8 cellular contexts compared by ENCODE assay signal in genomic region chr6:18155864-18156396, GRCh38. TPM values are rescaled to one million over a fixed set of nuclear protein-coding genes. Genes with fewer than 3 reads are reported as not detected.
DNase-seq lines count a peak whose midpoint lies in the region; ATAC-seq and TF ChIP-seq lines count a peak whose summit lies in the region.

No MANE protein-coding gene starts in this region.

- H3K36me3 Mint-ChIP-seq in activated CD8-positive, alpha-beta memory T cell treated with anti-CD3 and anti-CD28 coated beads, Interleukin-2, amount 10 ng/mL, durations not matched to agents 7 days and 5 days = peaks cover 10% of the 10 kb centered on the region
- H3K36me3 Mint-ChIP-seq in stimulated activated naive B cell treated with anti-CD40 and anti-IgM and Interleukin-4, amounts not matched to agents 10 μg/mL and 1 μg/mL and 100 μg/mL, for 72 hours = peaks cover 10 to 26% of the 10 kb centered on the region in 2 donors

- peak; percentile 44 for TF ChIP-seq CTCF in epithelial cell of proximal tubule (conservative IDR thresholded peaks at IDR 0.05; ENCODE audit: low read depth, low read length)

- H3K36me3 ChIP-seq in muscle layer of duodenum (ENCODE audit: control insufficient read depth in 1 of 2, insufficient read depth in 2 of 2, low read length in 2 of 2) = peaks cover 7 to 10% of the 10 kb centered on the region in 2 donors

- no peaks in the 10 kb centered on the region for H3K9me3 Mint-ChIP-seq in activated CD8-positive, alpha-beta memory T cell treated with anti-CD3 and anti-CD28 coated beads, Interleukin-2, amount 10 ng/mL, durations not matched to agents 7 days and 5 days (ENCODE audit: low read depth)
- peaks cover 3 to 5% of the 10 kb centered on the region in 2 donors for H3K9me3 Mint-ChIP-seq in stimulated activated naive B cell treated with anti-CD40 and anti-IgM and Interleukin-4, amounts not matched to agents 10 μg/mL and 1 μg/mL and 100 μg/mL, for 72 hours

- no peaks in the 10 kb centered on the region for H3K27me3 ChIP-seq in muscle layer of duodenum (ENCODE audit: low read depth, low read length)

- H3K27ac ChIP-seq in muscle layer of duodenum (ENCODE audit: low read length) = peak overlapping the region; percentile 67

- peak overlapping the region; percentile 72 for H3K27ac Mint-ChIP-seq in activated CD8-positive, alpha-beta memory T cell treated with anti-CD3 and anti-CD28 coated beads, Interleukin-2, amount 10 ng/mL, durations not matched to agents 7 days and 5 days
- H3K27ac Mint-ChIP-seq in stimulated activated naive B cell treated with anti-CD40 and anti-IgM and Interleukin-4, amounts not matched to agents 10 μg/mL and 1 μg/mL and 100 μg/mL, for 72 hours = peak overlapping the region; percentile 89

- CTCF ChIA-PET in activated CD8-positive, alpha-beta memory T cell treated with anti-CD3 and anti-CD28 coated beads, Interleukin-2, amount 10 ng/mL, durations not matched to agents 7 days and 5 days (lab: Charles Lee) = no interaction called here

- H3K4me1 ChIP-seq in muscle layer of duodenum (ENCODE audit: control insufficient read depth in 1 of 2, insufficient read depth in 2 of 2, low read length in 2 of 2) = peaks cover 3 to 18% of the 10 kb centered on the region in 2 donors

- no peaks in the 10 kb centered on the region for H3K9me3 ChIP-seq in muscle layer of duodenum (ENCODE audit: control insufficient read depth in 1 of 2, low read length in 2 of 2)

- ATAC-seq in GM19455 (IDR thresholded peaks at IDR 0.05; ENCODE audit: unreplicated experiment) (peak; percentile 34), HG03558 (IDR thresholded peaks at IDR 0.05; ENCODE audit: extremely low read depth, unreplicated experiment) (peak; percentile 15)
- peak; percentile 2 for ATAC-seq in activated CD8-positive, alpha-beta memory T cell treated with anti-CD3 and anti-CD28 coated beads, Interleukin-2, amount 10 ng/mL, durations not matched to agents 7 days and 5 days
- ATAC-seq in stimulated activated naive B cell treated with anti-CD40 and anti-IgM and Interleukin-4, amounts not matched to agents 10 μg/mL and 1 μg/mL and 100 μg/mL, for 72 hours (replicated peaks) = peak; percentile 56 to 63

- H3K4me3 ChIP-seq in epithelial cell of proximal tubule (ENCODE audit: low read depth, low read length) (peak overlapping the region; percentile 97), muscle layer of duodenum (ENCODE audit: low read depth in 1 of 2, low read length in 2 of 2) (peak overlapping the region; percentile 86 to 97)

- peak overlapping the region; percentile 93 for H3K4me3 Mint-ChIP-seq in activated CD8-positive, alpha-beta memory T cell treated with anti-CD3 and anti-CD28 coated beads, Interleukin-2, amount 10 ng/mL, durations not matched to agents 7 days and 5 days
- H3K4me3 Mint-ChIP-seq in stimulated activated naive B cell treated with anti-CD40 and anti-IgM and Interleukin-4, amounts not matched to agents 10 μg/mL and 1 μg/mL and 100 μg/mL, for 72 hours = peak overlapping the region; percentile 95 to 100

- H3K4me1 Mint-ChIP-seq in activated CD8-positive, alpha-beta memory T cell treated with anti-CD3 and anti-CD28 coated beads, Interleukin-2, amount 10 ng/mL, durations not matched to agents 7 days and 5 days = peaks cover 35% of the 10 kb centered on the region
- peaks cover 15 to 40% of the 10 kb centered on the region in 2 donors for H3K4me1 Mint-ChIP-seq in stimulated activated naive B cell treated with anti-CD40 and anti-IgM and Interleukin-4, amounts not matched to agents 10 μg/mL and 1 μg/mL and 100 μg/mL, for 72 hours

- H3K27me3 Mint-ChIP-seq in activated CD8-positive, alpha-beta memory T cell treated with anti-CD3 and anti-CD28 coated beads, Interleukin-2, amount 10 ng/mL, durations not matched to agents 7 days and 5 days = no peaks in the 10 kb centered on the region
- H3K27me3 Mint-ChIP-seq in stimulated activated naive B cell treated with anti-CD40 and anti-IgM and Interleukin-4, amounts not matched to agents 10 μg/mL and 1 μg/mL and 100 μg/mL, for 72 hours = no peaks in the 10 kb centered on the region

- peak; percentile 75 for DNase-seq in COLO668 (lab: John Stamatoyannopoulos, UW; ENCODE audit: unreplicated experiment)
- peak; percentile 94 for DNase-seq in NCI-H69 (lab: John Stamatoyannopoulos, UW)
- peak; percentile 63 for DNase-seq in activated CD8-positive, alpha-beta memory T cell treated with anti-CD3 and anti-CD28 coated beads, Interleukin-2, amount 10 ng/mL, durations not matched to agents 7 days and 5 days
- DNase-seq in epithelial cell of proximal tubule (ENCODE audit: low read depth) = no peak
- peak; percentile 77 for DNase-seq in stimulated activated naive B cell treated with anti-CD40 and anti-IgM and Interleukin-4, amounts not matched to agents 10 μg/mL and 1 μg/mL and 100 μg/mL, for 72 hours

RNA-seq across cellular contexts. Expression of gene KDM1B, which starts 0.7 kb away (rescaled TPM):
- total RNA-seq in activated CD8-positive, alpha-beta memory T cell treated with anti-CD3 and anti-CD28 coated beads, Interleukin-2, amount 10 ng/mL, durations not matched to agents 7 days and 5 days = 10 to 100 TPM in 1 of 2 experiments, 1 to 10 TPM in 1; 8.6 to 10.4 TPM
- total RNA-seq in epithelial cell of proximal tubule = 8.7 and 15.7 TPM in 2 replicates

RNA-seq across cellular contexts. Expression of gene TPMT, which starts 1.1 kb away (rescaled TPM):
- 1 to 10 TPM; 5.6 to 9.5 TPM for total RNA-seq in activated CD8-positive, alpha-beta memory T cell treated with anti-CD3 and anti-CD28 coated beads, Interleukin-2, amount 10 ng/mL, durations not matched to agents 7 days and 5 days
- 11.9 and 13.2 TPM in 2 replicates for total RNA-seq in epithelial cell of proximal tubule

RNA-seq across cellular contexts. Expression of gene NHLRC1, which starts 33.5 kb away (rescaled TPM):
- total RNA-seq in activated CD8-positive, alpha-beta memory T cell treated with anti-CD3 and anti-CD28 coated beads, Interleukin-2, amount 10 ng/mL, durations not matched to agents 7 days and 5 days = under 1 TPM in 1 of 2 experiments, not detected in 1; 0.30 TPM
- total RNA-seq in epithelial cell of proximal tubule = 0.40 and 1.2 TPM in 2 replicates

Comparison
In these comparisons a context has a peak if more than half of its experiments do, and no peak if none do; other contexts are left out.
1. ATAC-seq: peak in every context shown above with its lines; median percentile 60 in stimulated activated naive B cell treated with anti-CD40 and anti-IgM and Interleukin-4, amounts not matched to agents 10 μg/mL and 1 μg/mL and 100 μg/mL, for 72 hours; 34 in GM19455; 15 in HG03558; 2 in activated CD8-positive, alpha-beta memory T cell treated with anti-CD3 and anti-CD28 coated beads, Interleukin-2, amount 10 ng/mL, durations not matched to agents 7 days and 5 days.